9 cellular contexts compared by ENCODE assay signal in the genomic region with DNA sequence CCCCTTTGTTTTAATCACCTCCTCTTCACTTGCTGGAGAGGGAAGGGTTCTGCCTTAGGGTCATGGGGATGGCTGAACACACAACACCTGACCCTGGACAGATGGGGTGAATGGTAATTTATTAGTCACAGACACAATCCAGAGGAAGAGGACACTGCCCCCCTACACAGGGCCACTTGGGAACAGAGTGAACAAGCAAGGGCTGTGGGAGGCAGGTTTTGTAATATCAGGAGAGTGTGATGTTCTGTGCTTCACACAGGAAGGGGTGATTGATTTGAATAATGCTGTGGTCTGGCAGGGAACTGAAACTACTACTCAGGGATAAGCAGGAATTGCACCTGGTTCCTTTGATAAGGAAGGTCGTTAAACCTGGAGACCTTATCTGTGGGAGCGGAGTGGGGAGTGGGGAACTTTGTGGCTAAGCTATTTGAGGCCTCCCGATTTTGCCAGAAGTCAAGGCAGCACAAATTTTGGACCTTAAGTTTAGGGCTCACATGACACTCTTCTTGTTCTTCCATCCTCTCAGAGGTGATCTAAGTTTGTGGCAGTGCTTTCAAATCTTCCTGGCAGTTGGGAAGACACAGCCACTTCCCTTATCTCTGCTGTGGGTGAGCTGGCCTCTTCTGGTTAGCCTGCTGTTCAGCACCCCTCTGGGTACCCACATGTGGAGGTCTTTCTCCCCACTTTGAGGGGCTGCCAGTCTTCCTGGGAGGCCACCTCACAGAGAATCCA.
DNase-seq lines count a peak whose midpoint lies in the region; ATAC-seq, FAIRE-seq and TF ChIP-seq lines count a peak whose summit lies in the region.
"Had no signal": no experiment of that assay in that cellular context is flagged by ENCODE, and none has a peak within 500 bp of the region (broad histone marks: within the 10 kb centered on the region; RNA-seq: fewer than 3 reads in every experiment).

No MANE protein-coding gene starts in this region.

- no peaks in the 10 kb centered on the region for H3K79me2 ChIP-seq in HepG2 (ENCODE audit: insufficient read depth, low read length)

- H3K27me3 ChIP-seq in liver (ENCODE audit: control insufficient read depth in 4 of 4, insufficient read depth in 4 of 4, low read length in 3 of 4) (no peaks in the 10 kb centered on the region), HepG2 (ENCODE audit: control insufficient read depth in 1 of 2, insufficient read depth in 2 of 2, low read length in 2 of 2) (no peaks in the 10 kb centered on the region; a peak in 1 of 5 replicates), upper lobe of right lung (no peaks in the 10 kb centered on the region), thyroid gland (no peaks in the 10 kb centered on the region)

- H3K27ac ChIP-seq in liver (ENCODE audit: low read depth in 1 of 2, low read length in 2 of 2), result no peak overlapping the region
- H3K27ac ChIP-seq in HepG2 (ENCODE audit: extremely low read length, insufficient read depth, low read length), result no peak overlapping the region
- no peak overlapping the region for H3K27ac ChIP-seq in upper lobe of right lung
- no peak overlapping the region for H3K27ac ChIP-seq in thyroid gland

- TF ChIP-seq CTCF in liver (IDR thresholded peaks at IDR 0.05; ENCODE audit: low read depth, low read length, missing input control) (no peak), HepG2 (CRISPR knock-in tag; IDR thresholded peaks at IDR 0.05) (no peak), fibroblast of pulmonary artery (IDR thresholded peaks at IDR 0.05; ENCODE audit: low read length, missing control alignments) (no peak), upper lobe of right lung (IDR thresholded peaks at IDR 0.05) (no peak), thyroid gland (IDR thresholded peaks at IDR 0.05) (no peak)

- H3K9me3 ChIP-seq in liver (ENCODE audit: control insufficient read depth in 4 of 4, low read length in 3 of 4), result no peaks in the 10 kb centered on the region
- no peaks in the 10 kb centered on the region for H3K9me3 ChIP-seq in HepG2 (ENCODE audit: low read length)
- H3K9me3 ChIP-seq in upper lobe of right lung, result no peaks in the 10 kb centered on the region
- H3K9me3 ChIP-seq in thyroid gland, result no peaks in the 10 kb centered on the region

- TF ChIP-seq EP300 in HepG2 (IDR thresholded peaks at IDR 0.05; ENCODE audit: low read depth in 2 of 2, low read length in 2 of 2), result no peak
- no peak for TF ChIP-seq EP300 in HepG2 (CRISPR knock-in tag; IDR thresholded peaks at IDR 0.05; ENCODE audit: borderline replicate concordance)

- intact Hi-C loops in HepG2 (cut with micrococcal nuclease; ENCODE audit: unreplicated experiment), result no loop called here
- intact Hi-C loops in upper lobe of right lung (cut with DNase I), result no loop called here
- intact Hi-C loops in thyroid gland (cut with DNase I), result no loop called here

- no peak overlapping the region for H3K4me3 ChIP-seq in liver (ENCODE audit: low read depth in 1 of 3, low read length in 3 of 3)
- H3K4me3 ChIP-seq in HepG2 (replicated peaks in 1 of 3; ENCODE audit: insufficient read depth in 1 of 3, low read depth in 2 of 3, low read length in 3 of 3), result no peak overlapping the region
- H3K4me3 ChIP-seq in fibroblast of pulmonary artery (replicated peaks; ENCODE audit: low read depth, low read length), result no peak overlapping the region
- no peak overlapping the region for H3K4me3 ChIP-seq in upper lobe of right lung
- H3K4me3 ChIP-seq in thyroid gland (replicated peaks in 1 of 3), result no peak overlapping the region

- 39% methylated on average over 3 of the region's 3 CpGs for WGBS in liver
- WGBS in HepG2 (ENCODE audit: low lambda C conversion rate), result 68% methylated on average over 3 of the region's 3 CpGs
- 46 to 49% methylated on average over 3 of the region's 3 CpGs for WGBS in thyroid gland, 2 donors

- CTCF ChIA-PET in HepG2 (lab: Yijun Ruan, JAX; ENCODE audit: low intra/inter-chr PET ratio, low total read pairs), result no interaction called here

- H3K9ac ChIP-seq in liver (ENCODE audit: low read depth in 1 of 2, low read length in 2 of 2), result no peak overlapping the region
- no peak overlapping the region for H3K9ac ChIP-seq in HepG2 (ENCODE audit: insufficient read depth, low read depth, low read length)

- H3K4me2 ChIP-seq in HepG2 (ENCODE audit: low read depth, low read length), result no peak overlapping the region

- H3K36me3 ChIP-seq in liver (ENCODE audit: control insufficient read depth in 4 of 4, insufficient read depth in 3 of 4, low read depth in 1 of 4, low read length in 3 of 4) (no peaks in the 10 kb centered on the region), HepG2 (replicated peaks in 1 of 2; ENCODE audit: control insufficient read depth in 1 of 2, insufficient read depth in 2 of 2, low read length in 2 of 2) (no peaks in the 10 kb centered on the region), upper lobe of right lung (no peaks in the 10 kb centered on the region), thyroid gland (no peaks in the 10 kb centered on the region)

- no peaks in the 10 kb centered on the region for H4K20me1 ChIP-seq in HepG2 (ENCODE audit: insufficient read depth, low read length)

- BruUV-seq in HepG2 (replicated peaks; lab: Mats Ljungman, UMichigan), result no TSS peak

- in situ Hi-C loops in HepG2 (cut with HindIII; ENCODE audit: extremely low pct_ligation_motif_present, low pct_unique_long_range_greater_than_20kb), result no loop called here

- FAIRE-seq in HepG2 (lab: Jason Lieb, UNC), result no peak
- FAIRE-seq: G401.6 had no signal

- TF ChIP-seq RAD21 in liver (IDR thresholded peaks at IDR 0.05), result peak in 1 of 2 donors; percentile 19
- no peak for TF ChIP-seq RAD21 in HepG2 (CRISPR knock-in tag; IDR thresholded peaks at IDR 0.05)

- POLR2A ChIA-PET in HepG2 (lab: Yijun Ruan, JAX), result no interaction called here

- H3K4me1 ChIP-seq in liver (ENCODE audit: control insufficient read depth in 4 of 4, insufficient read depth in 4 of 4, low read length in 3 of 4) (peaks cover 0 to 4% (median 1%) of the 10 kb centered on the region in 4 donors), HepG2 (ENCODE audit: insufficient read depth, low read length) (no peaks in the 10 kb centered on the region), upper lobe of right lung (peaks cover 7% of the 10 kb centered on the region), thyroid gland (peaks cover 17 to 26% of the 10 kb centered on the region in 2 donors)

- no peak overlapping the region for H2AFZ ChIP-seq in HepG2 (ENCODE audit: low read length)

- DNase-seq in HepG2 (ENCODE audit: low spot score), result no peak
- peak; percentile 45 for DNase-seq in NCI-H2029 (lab: John Stamatoyannopoulos, UW)
- DNase-seq in fibroblast of pulmonary artery (ENCODE audit: low read depth), result peak; percentile 28
- DNase-seq in upper lobe of right lung, result no peak
- DNase-seq in NCI-H2227 treated with DMSO at 0.1 percent for 48 hours (lab: John Stamatoyannopoulos, UW), result no peak
- no peak for DNase-seq in thyroid gland
- no peak for DNase-seq in putamen (ENCODE audit: low spot score)

- TF ChIP-seq POLR2A in HepG2 (IDR thresholded peaks at IDR 0.05; ENCODE audit: insufficient read depth in 1 of 2, low read depth in 2 of 2, low read length in 2 of 2) (no peak), thyroid gland (IDR thresholded peaks at IDR 0.05) (no peak)

- ATAC-seq in HepG2 (no peak), upper lobe of right lung (peak; percentile 80)

TF ChIP-seq in liver, 16 proteins besides CTCF, POLR2A, EP300 and RAD21:
- TF ChIP-seq HNF4A (conservative IDR thresholded peaks at IDR 0.05), result peak in 1 of 2 donors; percentile 7
- TF ChIP-seq NR2F2 (IDR thresholded peaks at IDR 0.05), result no peak
- TF ChIP-seq RXRA (IDR thresholded peaks at IDR 0.05), result peak in 1 of 2 donors; percentile 54
- peak; percentile 25 for TF ChIP-seq SP1 (IDR thresholded peaks at IDR 0.05)

TF ChIP-seq in HepG2, 621 proteins besides CTCF, POLR2A, EP300 and RAD21:
- TF ChIP-seq RXRB (CRISPR knock-in tag; IDR thresholded peaks at IDR 0.05; ENCODE audit: borderline replicate concordance) (no peak), MLX (CRISPR knock-in tag; IDR thresholded peaks at IDR 0.05) (no peak)
TF ChIP-seq in HepG2: peak in this region for 0.

Comparison
In these comparisons a context has a peak if more than half of its experiments do, and no peak if none do; other contexts are left out.
1. DNase-seq: peak in NCI-H2029 (single experiment) and fibroblast of pulmonary artery (single experiment); none in HepG2 (single experiment), upper lobe of right lung (single experiment), NCI-H2227 treated with DMSO at 0.1 percent for 48 hours (single experiment), thyroid gland (0 of 2) and putamen (single experiment).